8 cellular contexts compared by ENCODE assay signal in the genomic region with DNA sequence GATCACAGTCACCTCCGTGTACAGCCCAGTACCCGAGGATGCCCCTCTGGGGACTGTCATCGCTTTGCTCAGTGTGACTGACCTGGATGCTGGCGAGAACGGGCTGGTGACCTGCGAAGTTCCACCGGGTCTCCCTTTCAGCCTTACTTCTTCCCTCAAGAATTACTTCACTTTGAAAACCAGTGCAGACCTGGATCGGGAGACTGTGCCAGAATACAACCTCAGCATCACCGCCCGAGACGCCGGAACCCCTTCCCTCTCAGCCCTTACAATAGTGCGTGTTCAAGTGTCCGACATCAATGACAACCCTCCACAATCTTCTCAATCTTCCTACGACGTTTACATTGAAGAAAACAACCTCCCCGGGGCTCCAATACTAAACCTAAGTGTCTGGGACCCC. TPM values are rescaled to one million over a fixed set of nuclear protein-coding genes. Genes with fewer than 3 reads are reported as not detected.
DNase-seq lines count a peak whose midpoint lies in the region; ATAC-seq, FAIRE-seq and TF ChIP-seq lines count a peak whose summit lies in the region.

No MANE protein-coding gene starts in this region.

- ATAC-seq in HG02852 (IDR thresholded peaks at IDR 0.05; ENCODE audit: unreplicated experiment): no peak

- TF ChIP-seq CTCF in OCI-LY7 (conservative IDR thresholded peaks at IDR 0.05; ENCODE audit: low read length) (no peak), endothelial cell of umbilical vein (IDR thresholded peaks at IDR 0.05; ENCODE audit: extremely low read depth in 1 of 2, insufficient read depth in 1 of 2, low read depth in 1 of 2, low read length in 2 of 2) (no peak), osteocyte (IDR thresholded peaks at IDR 0.05) (no peak)

- POLR2A ChIA-PET in CD4-positive, alpha-beta memory T cell (lab: Charles Lee; ENCODE audit: partially characterized antibody): no interaction called here
- POLR2A ChIA-PET in OCI-LY7 (lab: Charles Lee): interaction anchor here (1.2 to 8.0 kb wide), 7 partner anchors 20 to 159 kb away, joined by 3 to 108 read pairs (median 12); no protein-coding TSS in a partner anchor
- POLR2A ChIA-PET in endothelial cell of umbilical vein (lab: Charles Lee): no interaction called here

- dilution Hi-C loops in endothelial cell of umbilical vein (cut with MboI; ENCODE audit: extremely low pct_ligation_motif_present, low sequenced_read_pairs): no loop called here

- H3K9me3 ChIP-seq in CD4-positive, alpha-beta memory T cell (ENCODE audit: control insufficient read depth in 1 of 2, low read length in 2 of 2): no peaks in the 10 kb centered on the region
- no peaks in the 10 kb centered on the region for H3K9me3 ChIP-seq in OCI-LY7 (ENCODE audit: low read length)
- H3K9me3 ChIP-seq in endothelial cell of umbilical vein (replicated peaks; ENCODE audit: control insufficient read depth, insufficient read depth, low read length): no peaks in the 10 kb centered on the region

- FAIRE-seq in endothelial cell of umbilical vein (lab: Jason Lieb, UNC): no peak

- no peaks in the 10 kb centered on the region for H3K9me1 ChIP-seq in endothelial cell of umbilical vein (replicated peaks; ENCODE audit: control insufficient read depth, extremely low read depth, insufficient read depth, low read length)

- no peak for TF ChIP-seq POLR2A in endothelial cell of umbilical vein (IDR thresholded peaks at IDR 0.05; ENCODE audit: low read depth, low read length)

- H3K27me3 Mint-ChIP-seq in CD4-positive, alpha-beta memory T cell: peaks cover 33 to 38% of the 10 kb centered on the region in 2 donors
- no peaks in the 10 kb centered on the region for H3K27me3 Mint-ChIP-seq in osteocyte (ENCODE audit: unreplicated experiment)

- peaks cover 25% of the 10 kb centered on the region for H3K27me3 ChIP-seq in CD4-positive, alpha-beta memory T cell (ENCODE audit: insufficient read depth, low read length)
- H3K27me3 ChIP-seq in endothelial cell of umbilical vein (ENCODE audit: control insufficient read depth in 2 of 2, insufficient read depth in 2 of 2, low read length in 2 of 2): peaks cover 0 to 5% of the 10 kb centered on the region in 2 experiments

- peak overlapping the region; percentile 17 to 93 (median 86) for H3K4me3 Mint-ChIP-seq in CD4-positive, alpha-beta memory T cell
- peak overlapping the region; percentile 97 for H3K4me3 Mint-ChIP-seq in osteocyte (ENCODE audit: unreplicated experiment)

- H3K27ac ChIP-seq in CD4-positive, alpha-beta memory T cell (ENCODE audit: low read depth, low read length): no peak overlapping the region
- H3K27ac ChIP-seq in OCI-LY7 (ENCODE audit: low read depth, low read length, poor library complexity, severe bottlenecking) (no peak overlapping the region), endothelial cell of umbilical vein (ENCODE audit: insufficient read depth, low read depth, low read length) (no peak overlapping the region)

- peaks cover 16 to 31% (median 25%) of the 10 kb centered on the region in 4 donors for H3K4me1 Mint-ChIP-seq in CD4-positive, alpha-beta memory T cell
- H3K4me1 Mint-ChIP-seq in osteocyte (ENCODE audit: unreplicated experiment): peaks cover 48% of the 10 kb centered on the region

- no peak overlapping the region for H2AFZ ChIP-seq in OCI-LY7 (ENCODE audit: low read length)
- H2AFZ ChIP-seq in endothelial cell of umbilical vein (ENCODE audit: low read depth, low read length): no peak overlapping the region

- H3K79me2 ChIP-seq in OCI-LY7 (ENCODE audit: insufficient read depth, low read depth, low read length): peaks cover 58% of the 10 kb centered on the region
- H3K79me2 ChIP-seq in endothelial cell of umbilical vein (ENCODE audit: control insufficient read depth, insufficient read depth, low read length): no peaks in the 10 kb centered on the region

- no peak overlapping the region for H3K27ac Mint-ChIP-seq in CD4-positive, alpha-beta memory T cell
- H3K27ac Mint-ChIP-seq in osteocyte (ENCODE audit: unreplicated experiment): peak overlapping the region; percentile 68

- DNase-seq in CD4-positive, alpha-beta memory T cell: no peak
- DNase-seq in OCI-LY7 (ENCODE audit: low spot score) (no peak), endothelial cell of umbilical vein (ENCODE audit: low read depth, low spot score) (no peak), osteocyte (ENCODE audit: extremely low spot score, unreplicated experiment) (no peak), DMS53 (lab: John Stamatoyannopoulos, UW) (no peak), cerebellar nuclear complex (lab: John Stamatoyannopoulos, UW) (no peak)
- no peak for DNase-seq in stimulated activated CD4-positive, alpha-beta T cell treated with anti-CD3 and anti-CD28 coated beads, Interleukin-4, amount 100 ng/mL, for 4 hours

- no peak overlapping the region for H3K9ac ChIP-seq in endothelial cell of umbilical vein (replicated peaks; ENCODE audit: extremely low read depth, insufficient read depth, low read length)

- peaks cover 25% of the 10 kb centered on the region for H3K4me1 ChIP-seq in CD4-positive, alpha-beta memory T cell (ENCODE audit: insufficient read depth, low read length)
- H3K4me1 ChIP-seq in OCI-LY7 (ENCODE audit: insufficient read depth, low read length, poor library complexity, severe bottlenecking) (peaks cover 65% of the 10 kb centered on the region), endothelial cell of umbilical vein (ENCODE audit: control insufficient read depth, extremely low read depth, insufficient read depth, low read length) (peaks cover 7% of the 10 kb centered on the region)

- BruUV-seq in OCI-LY7 (replicated peaks; lab: Mats Ljungman, UMichigan) (no TSS peak), endothelial cell of umbilical vein (replicated peaks; lab: Mats Ljungman, UMichigan) (no TSS peak)

- peak overlapping the region in 1 of 2 donors; percentile 52 for H3K4me3 ChIP-seq in CD4-positive, alpha-beta memory T cell (ENCODE audit: low read length in 2 of 2)
- H3K4me3 ChIP-seq in OCI-LY7 (ENCODE audit: low read depth, low read length, poor library complexity, severe bottlenecking): peak overlapping the region; percentile 79
- peak overlapping the region in 2 of 3 experiments; percentile 50 to 70 for H3K4me3 ChIP-seq in endothelial cell of umbilical vein (replicated peaks in 1 of 3; ENCODE audit: insufficient read depth in 1 of 3, low read depth in 1 of 3, low read length in 3 of 3)

- no peaks in the 10 kb centered on the region for H3K9me2 ChIP-seq in OCI-LY7 (ENCODE audit: insufficient read depth, low read length)

- H3K36me3 Mint-ChIP-seq in CD4-positive, alpha-beta memory T cell: no peaks in the 10 kb centered on the region
- H3K36me3 Mint-ChIP-seq in osteocyte (ENCODE audit: unreplicated experiment): peaks cover 27% of the 10 kb centered on the region

- no peaks in the 10 kb centered on the region for H3K36me3 ChIP-seq in CD4-positive, alpha-beta memory T cell (ENCODE audit: insufficient read depth, low read length)
- H3K36me3 ChIP-seq in OCI-LY7 (ENCODE audit: insufficient read depth, low read length) (peaks cover 24% of the 10 kb centered on the region; the same call in 1 of the 2 replicates), endothelial cell of umbilical vein (ENCODE audit: control insufficient read depth in 2 of 2, extremely low read depth in 1 of 2, insufficient read depth in 2 of 2, low read length in 2 of 2) (no peaks in the 10 kb centered on the region)

- intact Hi-C loops in CD4-positive, alpha-beta memory T cell (cut with micrococcal nuclease): no loop called here
- intact Hi-C loops in OCI-LY7 (cut with micrococcal nuclease; ENCODE audit: unreplicated experiment) (loop anchor here (5.0 kb wide), 1 partner anchor 115 kb away; the partner anchor contains the start of gene PCDHGA5), endothelial cell of umbilical vein (cut with micrococcal nuclease) (loop anchor here (2.0 kb wide), 1 partner anchor 56 kb away; the partner anchor contains the start of gene PCDHGA11)

- CTCF ChIA-PET in CD4-positive, alpha-beta memory T cell (lab: Charles Lee; ENCODE audit: partially characterized antibody): interaction anchor here (1.6 kb wide), 1 partner anchor 35 kb away, joined by 4 read pairs; no protein-coding TSS in a partner anchor
- CTCF ChIA-PET in OCI-LY7 (lab: Charles Lee; ENCODE audit: unreplicated experiment): interaction anchor here (1.0 to 3.8 kb wide), 5 partner anchors 8 to 86 kb away, joined by 3 to 23 read pairs (median 4); partner anchors contain the start of gene PCDHGA12
- CTCF ChIA-PET in endothelial cell of umbilical vein (lab: Charles Lee): interaction anchor here (1.9 to 3.4 kb wide), 5 partner anchors 30 to 87 kb away, joined by 7 to 64 read pairs (median 15); partner anchors contain the start of genes PCDHGA11, PCDHGA12 and PCDHGB6

- no peaks in the 10 kb centered on the region for H3K9me3 Mint-ChIP-seq in CD4-positive, alpha-beta memory T cell
- no peaks in the 10 kb centered on the region for H3K9me3 Mint-ChIP-seq in osteocyte (ENCODE audit: unreplicated experiment)

- no peaks in the 10 kb centered on the region for H4K20me1 ChIP-seq in OCI-LY7 (ENCODE audit: insufficient read depth, low read length)
- no peaks in the 10 kb centered on the region for H4K20me1 ChIP-seq in endothelial cell of umbilical vein (replicated peaks; ENCODE audit: control insufficient read depth, extremely low read depth, insufficient read depth, low read length)

- peak overlapping the region; percentile 84 for H3K4me2 ChIP-seq in OCI-LY7 (ENCODE audit: low read length)
- peak overlapping the region; percentile 82 for H3K4me2 ChIP-seq in endothelial cell of umbilical vein (ENCODE audit: insufficient read depth, low read length)

RNA-seq across cellular contexts. Expression of gene PCDHGC3, which starts 1.4 kb away (rescaled TPM):
- under 1 TPM in 1 of 2 experiments, not detected in 1; 0.17 TPM for total RNA-seq in CD4-positive, alpha-beta memory T cell
- polyA plus RNA-seq in CD4-positive, alpha-beta memory T cell: under 1 TPM in 1 of 2 donors, not detected in 1; 0.14 TPM
- total RNA-seq in OCI-LY7 (2014; rRNA removed; shearing (Covaris generic)): 20.4 and 27.2 TPM in 2 replicates
- total RNA-seq in OCI-LY7 (2022): 59.7 and 60.0 TPM in 2 replicates
- 25.4 and 36.1 TPM in 2 replicates for total RNA-seq in endothelial cell of umbilical vein
- 9.2 and 14.9 TPM in 2 replicates for polyA plus RNA-seq in endothelial cell of umbilical vein
- polyA plus RNA-seq in endothelial cell of umbilical vein (2011; cell fraction: cytosol; rRNA removed): 21.8 and 23.9 TPM in 2 replicates
- polyA plus RNA-seq in endothelial cell of umbilical vein (2011; cell fraction: nucleus; rRNA removed): 4.5 and 4.7 TPM in 2 replicates
- polyA plus RNA-seq in endothelial cell of umbilical vein (2012): 15.4 and 21.2 TPM in 2 replicates
- 8.1 and 12.1 TPM in 2 replicates for polyA minus RNA-seq in endothelial cell of umbilical vein
- polyA minus RNA-seq in endothelial cell of umbilical vein (2011; cell fraction: cytosol; rRNA and poly(A)+ RNA removed): not detected
- polyA minus RNA-seq in endothelial cell of umbilical vein (2011; cell fraction: nucleus; rRNA and poly(A)+ RNA removed): 12.4 and 15.4 TPM in 2 replicates
- total RNA-seq in osteocyte: 92.4 and 99.9 TPM in 2 replicates

RNA-seq across cellular contexts. Expression of gene PCDHGC4, which starts 7.7 kb away (rescaled TPM):
- total RNA-seq in CD4-positive, alpha-beta memory T cell: not detected
- under 1 TPM in 1 of 2 donors, not detected in 1; 0.11 TPM for polyA plus RNA-seq in CD4-positive, alpha-beta memory T cell
- 6.3 and 8.4 TPM in 2 replicates for total RNA-seq in OCI-LY7 (2014; rRNA removed; shearing (Covaris generic))
- total RNA-seq in OCI-LY7 (2022): 6.4 and 7.0 TPM in 2 replicates
- total RNA-seq in endothelial cell of umbilical vein: 0.90 and 2.1 TPM in 2 replicates
- polyA plus RNA-seq in endothelial cell of umbilical vein: 0.25 and 0.32 TPM in 2 replicates
- polyA plus RNA-seq in endothelial cell of umbilical vein (2011; cell fraction: cytosol; rRNA removed): 0.06 and 0.11 TPM in 2 replicates
- 1.8 and 2.4 TPM in 2 replicates for polyA plus RNA-seq in endothelial cell of umbilical vein (2011; cell fraction: nucleus; rRNA removed)
- polyA plus RNA-seq in endothelial cell of umbilical vein (2012): 0.05 TPM in 1 of 2 replicates, not detected in the other
- 4.3 and 5.5 TPM in 2 replicates for polyA minus RNA-seq in endothelial cell of umbilical vein
- polyA minus RNA-seq in endothelial cell of umbilical vein (2011; cell fraction: cytosol; rRNA and poly(A)+ RNA removed): not detected
- polyA minus RNA-seq in endothelial cell of umbilical vein (2011; cell fraction: nucleus; rRNA and poly(A)+ RNA removed): 9.6 and 9.7 TPM in 2 replicates
- 2.8 and 3.7 TPM in 2 replicates for total RNA-seq in osteocyte

RNA-seq across cellular contexts. Expression of gene PCDHGC5, which starts 11.7 kb away (rescaled TPM):
- not detected for total RNA-seq in CD4-positive, alpha-beta memory T cell
- not detected for polyA plus RNA-seq in CD4-positive, alpha-beta memory T cell
- total RNA-seq in OCI-LY7 (2014; rRNA removed; shearing (Covaris generic)): 3.0 and 4.4 TPM in 2 replicates
- total RNA-seq in OCI-LY7 (2022): 5.0 and 5.4 TPM in 2 replicates
- 0.60 and 1.2 TPM in 2 replicates for total RNA-seq in endothelial cell of umbilical vein
- 0.21 and 0.48 TPM in 2 replicates for polyA plus RNA-seq in endothelial cell of umbilical vein
- 0.01 and 0.06 TPM in 2 replicates for polyA plus RNA-seq in endothelial cell of umbilical vein (2011; cell fraction: cytosol; rRNA removed)
- 2.4 and 3.9 TPM in 2 replicates for polyA plus RNA-seq in endothelial cell of umbilical vein (2011; cell fraction: nucleus; rRNA removed)
- polyA plus RNA-seq in endothelial cell of umbilical vein (2012): 0.08 TPM in 1 of 2 replicates, not detected in the other
- 4.8 and 6.1 TPM in 2 replicates for polyA minus RNA-seq in endothelial cell of umbilical vein
- polyA minus RNA-seq in endothelial cell of umbilical vein (2011; cell fraction: cytosol; rRNA and poly(A)+ RNA removed): not detected
- polyA minus RNA-seq in endothelial cell of umbilical vein (2011; cell fraction: nucleus; rRNA and poly(A)+ RNA removed): 7.8 and 9.1 TPM in 2 replicates
- 1.4 and 1.9 TPM in 2 replicates for total RNA-seq in osteocyte

RNA-seq across cellular contexts. Expression of gene PCDHGA12, which starts 46.9 kb away (rescaled TPM):
- total RNA-seq in CD4-positive, alpha-beta memory T cell: under 1 TPM; 0.11 to 0.17 TPM
- not detected for polyA plus RNA-seq in CD4-positive, alpha-beta memory T cell
- total RNA-seq in OCI-LY7 (2014; rRNA removed; shearing (Covaris generic)): 2.6 and 3.9 TPM in 2 replicates
- total RNA-seq in OCI-LY7 (2022) (3.0 and 3.4 TPM in 2 replicates), endothelial cell of umbilical vein (7.6 and 9.9 TPM in 2 replicates), osteocyte (2.0 and 2.1 TPM in 2 replicates)
- 3.2 and 4.2 TPM in 2 replicates for polyA plus RNA-seq in endothelial cell of umbilical vein
- 2.9 and 3.1 TPM in 2 replicates for polyA plus RNA-seq in endothelial cell of umbilical vein (2011; cell fraction: cytosol; rRNA removed)
- 4.1 and 4.4 TPM in 2 replicates for polyA plus RNA-seq in endothelial cell of umbilical vein (2011; cell fraction: nucleus; rRNA removed)
- polyA plus RNA-seq in endothelial cell of umbilical vein (2012): 4.8 and 5.6 TPM in 2 replicates
- 6.5 and 7.8 TPM in 2 replicates for polyA minus RNA-seq in endothelial cell of umbilical vein
- not detected for polyA minus RNA-seq in endothelial cell of umbilical vein (2011; cell fraction: cytosol; rRNA and poly(A)+ RNA removed)
- 9.9 and 18.1 TPM in 2 replicates for polyA minus RNA-seq in endothelial cell of umbilical vein (2011; cell fraction: nucleus; rRNA and poly(A)+ RNA removed)

RNA-seq across cellular contexts. Expression of gene PCDHGA11, which starts 56.3 kb away (rescaled TPM):
- under 1 TPM; 0.20 to 0.36 TPM for total RNA-seq in CD4-positive, alpha-beta memory T cell
- polyA plus RNA-seq in CD4-positive, alpha-beta memory T cell: not detected
- total RNA-seq in OCI-LY7 (2014; rRNA removed; shearing (Covaris generic)): 4.8 and 6.8 TPM in 2 replicates
- total RNA-seq in OCI-LY7 (2022) (3.4 and 4.1 TPM in 2 replicates), endothelial cell of umbilical vein (10.3 and 11.5 TPM in 2 replicates), osteocyte (1.9 and 2.2 TPM in 2 replicates)
- 8.0 and 8.1 TPM in 2 replicates for polyA plus RNA-seq in endothelial cell of umbilical vein
- polyA plus RNA-seq in endothelial cell of umbilical vein (2011; cell fraction: cytosol; rRNA removed): 5.5 and 6.1 TPM in 2 replicates
- polyA plus RNA-seq in endothelial cell of umbilical vein (2011; cell fraction: nucleus; rRNA removed): 6.1 and 7.6 TPM in 2 replicates
- polyA plus RNA-seq in endothelial cell of umbilical vein (2012): 6.3 and 6.8 TPM in 2 replicates
- 16.7 and 17.3 TPM in 2 replicates for polyA minus RNA-seq in endothelial cell of umbilical vein
- polyA minus RNA-seq in endothelial cell of umbilical vein (2011; cell fraction: cytosol; rRNA and poly(A)+ RNA removed): not detected
- 27.0 and 30.1 TPM in 2 replicates for polyA minus RNA-seq in endothelial cell of umbilical vein (2011; cell fraction: nucleus; rRNA and poly(A)+ RNA removed)

Comparison
In these comparisons a context has a peak if more than half of its experiments do, and no peak if none do; other contexts are left out.
1. RNA of gene PCDHGC3, which starts 1.4 kb away (total RNA-seq): 92.4 to 99.9 TPM in osteocyte, 20.4 to 60.0 TPM in OCI-LY7 and 25.4 to 36.1 TPM in endothelial cell of umbilical vein; 0.17 TPM in CD4-positive, alpha-beta memory T cell; every median in the first group is over 10 times any median in the second.